In genomic region chr11:10592331-10592730, GRCh38 we compare ENCODE assay signal across 12 cellular contexts. TPM values are rescaled to one million over a fixed set of nuclear protein-coding genes. Genes with fewer than 3 reads are reported as not detected.
DNase-seq lines count a peak whose midpoint lies in the region; ATAC-seq and TF ChIP-seq lines count a peak whose summit lies in the region.
"Had no signal": no experiment of that assay in that cellular context is flagged by ENCODE, and none has a peak within 500 bp of the region (broad histone marks: within the 10 kb centered on the region; RNA-seq: fewer than 3 reads in every experiment).

No MANE protein-coding gene starts in this region.

- in situ Hi-C loops in transverse colon (cut with MboI; ENCODE audit: low pct_ligation_motif_present in 1 of 4, low pct_unique_long_range_greater_than_20kb in 1 of 4, low sequenced_read_pairs in 3 of 4): no loop called here

- peaks cover 7 to 8% of the 10 kb centered on the region in 2 donors for H3K9me3 Mint-ChIP-seq in stimulated activated naive CD8-positive, alpha-beta T cell treated with anti-CD3 and anti-CD28 coated beads, Interleukin-15, amount 100 ng/mL, for 72 hours

- H3K4me1 ChIP-seq in transverse colon: no peaks in the 10 kb centered on the region

- no peaks in the 10 kb centered on the region for H3K9me3 ChIP-seq in transverse colon
- H3K9me3 ChIP-seq: suprapubic skin had no signal

- peak; percentile 10 for DNase-seq in DMS53 (lab: John Stamatoyannopoulos, UW)
- no peak for DNase-seq in DMS53 treated with DMSO at 0.1 percent for 48 hours (lab: John Stamatoyannopoulos, UW; ENCODE audit: unreplicated experiment)
- DNase-seq in amniotic epithelial cell (ENCODE audit: low read depth): peak; percentile 92
- DNase-seq in hepatic stellate cell (ENCODE audit: low spot score): peak; percentile 78
- no peak for DNase-seq in transverse colon
- no peak for DNase-seq in stimulated activated naive CD8-positive, alpha-beta T cell treated with anti-CD3 and anti-CD28 coated beads, Interleukin-15, amount 100 ng/mL, for 72 hours
- no peak for DNase-seq in NCI-H1105 (lab: John Stamatoyannopoulos, UW)
- DNase-seq: NCI-H524 treated with DMSO at 0.1 percent for 48 hours had no signal

- no peak for TF ChIP-seq EP300 in transverse colon (IDR thresholded peaks at IDR 0.05; ENCODE audit: low read depth)

- H3K4me3 Mint-ChIP-seq in stimulated activated naive CD8-positive, alpha-beta T cell treated with anti-CD3 and anti-CD28 coated beads, Interleukin-15, amount 100 ng/mL, for 72 hours: no peak overlapping the region

- no peaks in the 10 kb centered on the region for H3K36me3 ChIP-seq in transverse colon
- H3K36me3 ChIP-seq: suprapubic skin had no signal

- no peak overlapping the region for H3K27ac Mint-ChIP-seq in stimulated activated naive CD8-positive, alpha-beta T cell treated with anti-CD3 and anti-CD28 coated beads, Interleukin-15, amount 100 ng/mL, for 72 hours
- H3K27ac Mint-ChIP-seq: progenitor cell of endocrine pancreas had no signal

- H3K27me3 ChIP-seq in transverse colon: no peaks in the 10 kb centered on the region
- H3K27me3 ChIP-seq: suprapubic skin had no signal

- intact Hi-C loops in transverse colon (cut with DNase I; ENCODE audit: low total_unique reads): no loop called here

- H3K4me3 ChIP-seq in transverse colon: no peak overlapping the region
- H3K4me3 ChIP-seq: suprapubic skin had no signal

- TF ChIP-seq CTCF in transverse colon (IDR thresholded peaks at IDR 0.05): no peak

- H3K27ac ChIP-seq in transverse colon: peak overlapping the region; percentile 38 to 64 (median 48)
- H3K27ac ChIP-seq: 22Rv1, suprapubic skin had no signal

- H3K4me1 Mint-ChIP-seq in stimulated activated naive CD8-positive, alpha-beta T cell treated with anti-CD3 and anti-CD28 coated beads, Interleukin-15, amount 100 ng/mL, for 72 hours: no peaks in the 10 kb centered on the region

- H3K27me3 Mint-ChIP-seq in stimulated activated naive CD8-positive, alpha-beta T cell treated with anti-CD3 and anti-CD28 coated beads, Interleukin-15, amount 100 ng/mL, for 72 hours: peaks cover 9% of the 10 kb centered on the region
- H3K27me3 Mint-ChIP-seq: progenitor cell of endocrine pancreas had no signal

- ATAC-seq in stimulated activated naive CD8-positive, alpha-beta T cell treated with anti-CD3 and anti-CD28 coated beads, Interleukin-15, amount 100 ng/mL, for 72 hours: no peak
- no peak for ATAC-seq in HG02870 (IDR thresholded peaks at IDR 0.05; ENCODE audit: unreplicated experiment)

- TF ChIP-seq POLR2A in transverse colon (IDR thresholded peaks at IDR 0.05): no peak

- 39 to 43% methylated on average over 2 of the region's 2 CpGs for WGBS in transverse colon (ENCODE audit: low coverage in 1 of 2), 2 donors

RNA-seq across cellular contexts. Expression of gene LYVE1, which starts 23.9 kb away (rescaled TPM):
- total RNA-seq in transverse colon: 10 to 100 TPM in 3 of 4 donors, 1 to 10 TPM in 1; 8.2 to 41.6 (median 31.7) TPM
- total RNA-seq: progenitor cell of endocrine pancreas had no signal

RNA-seq across cellular contexts. Expression of gene RNF141, which starts 51.3 kb away (rescaled TPM):
- 10 to 100 TPM; 13.1 to 31.4 (median 22.3) TPM for total RNA-seq in transverse colon

Comparison
In these comparisons a context has a peak if more than half of its experiments do, and no peak if none do; other contexts are left out.
1. DNase-seq: peak in DMS53 (single experiment), amniotic epithelial cell (single experiment) and hepatic stellate cell (single experiment); none in DMS53 treated with DMSO at 0.1 percent for 48 hours (single experiment), transverse colon (single experiment), stimulated activated naive CD8-positive, alpha-beta T cell treated with anti-CD3 and anti-CD28 coated beads, Interleukin-15, amount 100 ng/mL, for 72 hours (0 of 2) and NCI-H1105 (single experiment).